8 cellular contexts compared by ENCODE assay signal in genomic region chr5:108260105-108260857, GRCh38.
A peak's percentile ranks its signal among the peaks of the same experiment; 100 is the strongest.
DNase-seq lines count a peak whose midpoint lies in the region; ATAC-seq and TF ChIP-seq lines count a peak whose summit lies in the region.

No MANE protein-coding gene starts in this region.

- peak; percentile 87 for TF ChIP-seq RAD21 in HCT116 (IDR thresholded peaks at IDR 0.05; ENCODE audit: low read depth)

- TF ChIP-seq POLR2A in HCT116 (IDR thresholded peaks at IDR 0.05; ENCODE audit: borderline replicate concordance, extremely low read depth, insufficient read depth, insufficient read length) (no peak), adrenal gland (IDR thresholded peaks at IDR 0.05) (no peak)

- H3K4me3 ChIP-seq in HCT116 (replicated peaks in 1 of 2; ENCODE audit: low read depth in 1 of 2, low read length in 2 of 2) (no peak overlapping the region), adrenal gland (no peak overlapping the region)

- DNase-seq in HCT116 (ENCODE audit: low read depth, low spot score) (peak; percentile 73), MV-4-11 (lab: John Stamatoyannopoulos, UW) (peak; percentile 63), SW480 (ENCODE audit: low spot score) (peak; percentile 75), adrenal gland (peak; percentile 65 to 90 (median 80)), left ventricle myocardium superior (peak; percentile 53), sciatic nerve (ENCODE audit: low spot score) (peak; percentile 85), mesenteric fat pad (ENCODE audit: low spot score) (no peak)

- H3K9ac ChIP-seq in HCT116 (ENCODE audit: low read length): no peak overlapping the region

- 39 to 43% (median 41%) methylated on average over 8 of the region's 8 CpGs for WGBS in adrenal gland, 4 donors

- RAD21 ChIA-PET in HCT116 (lab: Charles Lee; ENCODE audit: low non-redundant PET in 1 of 2, low total read pairs in 2 of 2, uncharacterized antibody in 2 of 2, unreplicated experiment in 2 of 2): interaction anchor here (1.3 to 1.6 kb wide), 2 partner anchors 85 kb away, joined by 7 to 10 read pairs; no protein-coding TSS in a partner anchor

- intact Hi-C loops in HCT116 (cut with micrococcal nuclease) (loop anchor here (1.0 kb wide), 1 partner anchor 85 kb away; no protein-coding TSS in a partner anchor), adrenal gland (cut with DNase I) (loop anchor here in 1 of 2 donors (5.0 kb wide), 1 partner anchor 82 kb away; no protein-coding TSS in a partner anchor), left ventricle myocardium superior (cut with micrococcal nuclease) (loop anchor here (5.0 kb wide), 1 partner anchor 87 kb away; no protein-coding TSS in a partner anchor), sciatic nerve (cut with DNase I) (no loop called here)

- H3K36me3 ChIP-seq in HCT116 (ENCODE audit: control insufficient read depth in 1 of 2, insufficient read depth in 2 of 2, low read length in 2 of 2): no peaks in the 10 kb centered on the region
- H3K36me3 ChIP-seq in adrenal gland (replicated peaks in 1 of 2): no peaks in the 10 kb centered on the region

- no TSS peak for BruUV-seq in HCT116 (replicated peaks; lab: Mats Ljungman, UMichigan)

- H4K20me1 ChIP-seq in HCT116 (ENCODE audit: insufficient read depth): no peaks in the 10 kb centered on the region

- TF ChIP-seq CTCF in GM12872 (IDR thresholded peaks at IDR 0.05; ENCODE audit: insufficient read depth, low read depth, low read length) (peak; percentile 98), HCT116 (IDR thresholded peaks at IDR 0.05 in 2 of 3, conservative IDR thresholded peaks at IDR 0.05 in 1 of 3; ENCODE audit: borderline replicate concordance in 1 of 3, insufficient read depth in 1 of 3, low read depth in 2 of 3, low read length in 2 of 3) (peak; percentile 52 to 97 (median 93); a peak in 5 of 6 replicates), adrenal gland (IDR thresholded peaks at IDR 0.05) (peak; percentile 79 to 97 (median 89))

- no peaks in the 10 kb centered on the region for H3K4me1 ChIP-seq in HCT116 (ENCODE audit: control insufficient read depth in 1 of 2, insufficient read depth in 2 of 2, low read length in 2 of 2)
- H3K4me1 ChIP-seq in adrenal gland (replicated peaks in 1 of 2): peaks cover 0 to 11% of the 10 kb centered on the region in 2 donors

- CTCF ChIA-PET in HCT116 (lab: Charles Lee): interaction anchor here (0.6 to 4.9 kb wide), 15 partner anchors 9 to 85 kb away, joined by 3 to 58 read pairs (median 3); no protein-coding TSS in a partner anchor

- peak; percentile 99 for ATAC-seq in HCT116
- ATAC-seq in left ventricle myocardium superior: peak; percentile 95
- ATAC-seq in sciatic nerve: peak; percentile 93

- H3K9me3 ChIP-seq in HCT116 (ENCODE audit: control insufficient read depth in 1 of 2, insufficient read depth in 1 of 2, low read depth in 1 of 2, low read length in 2 of 2) (no peaks in the 10 kb centered on the region), adrenal gland (replicated peaks in 1 of 3) (no peaks in the 10 kb centered on the region)

- H3K79me2 ChIP-seq in HCT116 (ENCODE audit: insufficient read depth, low read length): no peaks in the 10 kb centered on the region

- H2AFZ ChIP-seq in HCT116 (ENCODE audit: low read depth, low read length, poor library complexity, severe bottlenecking): no peak overlapping the region

- POLR2A ChIA-PET in HCT116 (lab: Charles Lee): no interaction called here

- H3K4me2 ChIP-seq in HCT116 (ENCODE audit: low read length): peak overlapping the region; percentile 39

- H3K9me2 ChIP-seq in HCT116 (ENCODE audit: insufficient read depth): no peaks in the 10 kb centered on the region

- H3K27ac ChIP-seq in HCT116 (ENCODE audit: low read depth, low read length) (no peak overlapping the region), adrenal gland (no peak overlapping the region)

- no peaks in the 10 kb centered on the region for H3K27me3 ChIP-seq in HCT116 (ENCODE audit: insufficient read depth, low read length)
- H3K27me3 ChIP-seq in adrenal gland: no peaks in the 10 kb centered on the region

TF ChIP-seq in HCT116, 20 proteins besides CTCF, POLR2A, EP300 and RAD21:
- TF ChIP-seq, protein P1, sequence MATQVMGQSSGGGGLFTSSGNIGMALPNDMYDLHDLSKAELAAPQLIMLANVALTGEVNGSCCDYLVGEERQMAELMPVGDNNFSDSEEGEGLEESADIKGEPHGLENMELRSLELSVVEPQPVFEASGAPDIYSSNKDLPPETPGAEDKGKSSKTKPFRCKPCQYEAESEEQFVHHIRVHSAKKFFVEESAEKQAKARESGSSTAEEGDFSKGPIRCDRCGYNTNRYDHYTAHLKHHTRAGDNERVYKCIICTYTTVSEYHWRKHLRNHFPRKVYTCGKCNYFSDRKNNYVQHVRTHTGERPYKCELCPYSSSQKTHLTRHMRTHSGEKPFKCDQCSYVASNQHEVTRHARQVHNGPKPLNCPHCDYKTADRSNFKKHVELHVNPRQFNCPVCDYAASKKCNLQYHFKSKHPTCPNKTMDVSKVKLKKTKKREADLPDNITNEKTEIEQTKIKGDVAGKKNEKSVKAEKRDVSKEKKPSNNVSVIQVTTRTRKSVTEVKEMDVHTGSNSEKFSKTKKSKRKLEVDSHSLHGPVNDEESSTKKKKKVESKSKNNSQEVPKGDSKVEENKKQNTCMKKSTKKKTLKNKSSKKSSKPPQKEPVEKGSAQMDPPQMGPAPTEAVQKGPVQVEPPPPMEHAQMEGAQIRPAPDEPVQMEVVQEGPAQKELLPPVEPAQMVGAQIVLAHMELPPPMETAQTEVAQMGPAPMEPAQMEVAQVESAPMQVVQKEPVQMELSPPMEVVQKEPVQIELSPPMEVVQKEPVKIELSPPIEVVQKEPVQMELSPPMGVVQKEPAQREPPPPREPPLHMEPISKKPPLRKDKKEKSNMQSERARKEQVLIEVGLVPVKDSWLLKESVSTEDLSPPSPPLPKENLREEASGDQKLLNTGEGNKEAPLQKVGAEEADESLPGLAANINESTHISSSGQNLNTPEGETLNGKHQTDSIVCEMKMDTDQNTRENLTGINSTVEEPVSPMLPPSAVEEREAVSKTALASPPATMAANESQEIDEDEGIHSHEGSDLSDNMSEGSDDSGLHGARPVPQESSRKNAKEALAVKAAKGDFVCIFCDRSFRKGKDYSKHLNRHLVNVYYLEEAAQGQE (IDR thresholded peaks at IDR 0.05; ENCODE audit: low read depth): no peak
- TF ChIP-seq FOSL1 (IDR thresholded peaks at IDR 0.05; ENCODE audit: low read depth): no peak
- no peak for TF ChIP-seq ATF3 (IDR thresholded peaks at IDR 0.05)
- no peak for TF ChIP-seq CEBPB (IDR thresholded peaks at IDR 0.05; ENCODE audit: low read depth)
- no peak for TF ChIP-seq POLR2AphosphoS5 (IDR thresholded peaks at IDR 0.05; ENCODE audit: low read depth, low read length)
- TF ChIP-seq EZH2phosphoT487 (IDR thresholded peaks at IDR 0.05; ENCODE audit: borderline replicate concordance): no peak
- TF ChIP-seq EZH2 (IDR thresholded peaks at IDR 0.05): no peak
- no peak for TF ChIP-seq JUND (IDR thresholded peaks at IDR 0.05)
TF ChIP-seq in HCT116: peak in this region for 0.
